Comparison of ENCODE assay signal across 8 cellular contexts in genomic region chr4:39697740-39698423, GRCh38. TPM values are rescaled to one million over a fixed set of nuclear protein-coding genes. Genes with fewer than 3 reads are reported as not detected.
DNase-seq lines count a peak whose midpoint lies in the region; ATAC-seq and TF ChIP-seq lines count a peak whose summit lies in the region.

Gene UBE2K (plus strand): TSS chr4:39698136. CDS start chr4:39698328, 192 bp downstream.

- peaks cover 0 to 11% (median 2%) of the 10 kb centered on the region in 3 donors for H3K36me3 Mint-ChIP-seq in naive thymus-derived CD8-positive, alpha-beta T cell

- no peak for TF ChIP-seq CTCF in KMS-11 (conservative IDR thresholded peaks at IDR 0.05; ENCODE audit: low read depth, low read length)
- no peak for TF ChIP-seq CTCF in fibroblast of lung (conservative IDR thresholded peaks at IDR 0.05 in 1 of 2, IDR thresholded peaks at IDR 0.05 in 1 of 2; ENCODE audit: low read depth in 1 of 2, low read length in 2 of 2)

- H3K9me3 ChIP-seq in fibroblast of lung (ENCODE audit: control insufficient read depth, insufficient read depth, low read depth, low read length), result no peaks in the 10 kb centered on the region

- H4K20me1 ChIP-seq in KMS-11 (ENCODE audit: insufficient read depth) (0 out of 2 replicates have a peak, but pooled peaks cover 6% of the 10 kb centered on the region), fibroblast of lung (ENCODE audit: control insufficient read depth, extremely low read depth, insufficient read depth, low read length) (peaks cover 4% of the 10 kb centered on the region)

- H3K4me1 ChIP-seq in KMS-11 (ENCODE audit: low read depth, poor library complexity, severe bottlenecking) (peaks cover 30% of the 10 kb centered on the region), fibroblast of lung (ENCODE audit: control insufficient read depth, extremely low read depth, insufficient read depth, low read length) (no peaks in the 10 kb centered on the region)

- peak within 1 kb of the TSS; percentile 96 to 100 (median 99) for H3K27ac Mint-ChIP-seq in naive thymus-derived CD8-positive, alpha-beta T cell

- H3K27me3 ChIP-seq in KMS-11 (ENCODE audit: insufficient read depth, low read depth) (no peaks in the 10 kb centered on the region), fibroblast of lung (ENCODE audit: control insufficient read depth, insufficient read depth, low read length) (no peaks in the 10 kb centered on the region)

- H3K9me3 Mint-ChIP-seq in naive thymus-derived CD8-positive, alpha-beta T cell, result no peaks in the 10 kb centered on the region

- H3K36me3 ChIP-seq in KMS-11 (ENCODE audit: insufficient read depth), result no peaks in the 10 kb centered on the region
- H3K36me3 ChIP-seq in fibroblast of lung (ENCODE audit: control insufficient read depth, insufficient read depth, low read length), result no peaks in the 10 kb centered on the region

- POLR2A ChIA-PET in naive thymus-derived CD8-positive, alpha-beta T cell (lab: Charles Lee), result interaction anchor here (0.6 to 3.0 kb wide), 18 partner anchors 9 to 498 kb away, joined by 3 to 18 read pairs (median 4); partner anchors contain the start of genes LIAS, N4BP2, PDS5A and RPL9

- DNase-seq in DMS79 (lab: John Stamatoyannopoulos, UW), result peak; percentile 41
- peak; percentile 88 for DNase-seq in RKO (ENCODE audit: low spot score)
- DNase-seq in activated T-helper 1 cell treated with anti-CD3 and anti-CD28 coated beads, Interleukin-2, amount 50 U/mL, for 16 hours (ENCODE audit: low read depth in 1 of 2, low spot score in 1 of 2), result peak; percentile 77 to 86
- DNase-seq in fibroblast of lung (ENCODE audit: low read depth in 2 of 2), result peak; percentile 82 to 86
- DNase-seq in naive thymus-derived CD8-positive, alpha-beta T cell, result peak; percentile 81 to 93 (median 90)
- DNase-seq in stimulated activated naive CD4-positive, alpha-beta T cell (lab: John Stamatoyannopoulos, UW), result peak; percentile 81 to 91 (median 83)

- H3K4me3 Mint-ChIP-seq in naive thymus-derived CD8-positive, alpha-beta T cell, result peak within 1 kb of the TSS; percentile 96 to 100 (median 98)

- H3K4me3 ChIP-seq in KMS-11 (IDR thresholded peaks at IDR 0.05; ENCODE audit: insufficient read depth, low read depth, low read length), result no peak within 1 kb of the TSS
- H3K4me3 ChIP-seq in fibroblast of lung (replicated peaks in 1 of 4; ENCODE audit: control extremely low read depth in 1 of 4, insufficient read depth in 1 of 4, low read depth in 3 of 4, low read length in 4 of 4), result peak within 1 kb of the TSS; percentile 89 to 97 (median 94)

- H3K27ac ChIP-seq in KMS-11 (peak within 1 kb of the TSS; percentile 89), fibroblast of lung (ENCODE audit: insufficient read depth, low read length) (peak within 1 kb of the TSS; percentile 92)

- H2AFZ ChIP-seq in KMS-11 (ENCODE audit: low read depth) (peak within 1 kb of the TSS; percentile 95), fibroblast of lung (ENCODE audit: low read length) (peak within 1 kb of the TSS; percentile 96)

- H3K9ac ChIP-seq in KMS-11 (peak within 1 kb of the TSS; percentile 86), fibroblast of lung (ENCODE audit: insufficient read depth, low read length) (peak within 1 kb of the TSS; percentile 94)

- peaks cover 20 to 58% (median 47%) of the 10 kb centered on the region in 4 donors for H3K4me1 Mint-ChIP-seq in naive thymus-derived CD8-positive, alpha-beta T cell

- H3K4me2 ChIP-seq in KMS-11, result peak within 1 kb of the TSS; percentile 95; the same call in 1 of the 2 replicates
- H3K4me2 ChIP-seq in fibroblast of lung (ENCODE audit: extremely low read depth, insufficient read depth, low read length), result peak within 1 kb of the TSS; percentile 93

- ATAC-seq in GM21737 (IDR thresholded peaks at IDR 0.05; ENCODE audit: unreplicated experiment), result peak; percentile 84
- peak; percentile 89 for ATAC-seq in naive thymus-derived CD8-positive, alpha-beta T cell

- no peaks in the 10 kb centered on the region for H3K27me3 Mint-ChIP-seq in naive thymus-derived CD8-positive, alpha-beta T cell

- H3K79me2 ChIP-seq in KMS-11 (ENCODE audit: insufficient read depth, low read depth) (peaks cover 49% of the 10 kb centered on the region), fibroblast of lung (ENCODE audit: control insufficient read depth, insufficient read depth, low read length) (peaks cover 49% of the 10 kb centered on the region)

RNA-seq across cellular contexts. Expression of gene UBE2K, which starts in this region (rescaled TPM):
- 12.8 and 15.0 TPM in 2 replicates for total RNA-seq in fibroblast of lung
- polyA plus RNA-seq in fibroblast of lung, result 121 and 122 TPM in 2 replicates
- polyA plus RNA-seq in fibroblast of lung (2012), result 131 and 137 TPM in 2 replicates
- polyA minus RNA-seq in fibroblast of lung (ENCODE audit: low replicate concordance), result 15.6 and 22.5 TPM in 2 replicates
- total RNA-seq in naive thymus-derived CD8-positive, alpha-beta T cell, result 10 to 100 TPM; 39.6 to 55.0 TPM
- polyA plus RNA-seq in naive thymus-derived CD8-positive, alpha-beta T cell, result 10 to 100 TPM; 59.7 to 67.5 (median 61.6) TPM
